In the genomic region with DNA sequence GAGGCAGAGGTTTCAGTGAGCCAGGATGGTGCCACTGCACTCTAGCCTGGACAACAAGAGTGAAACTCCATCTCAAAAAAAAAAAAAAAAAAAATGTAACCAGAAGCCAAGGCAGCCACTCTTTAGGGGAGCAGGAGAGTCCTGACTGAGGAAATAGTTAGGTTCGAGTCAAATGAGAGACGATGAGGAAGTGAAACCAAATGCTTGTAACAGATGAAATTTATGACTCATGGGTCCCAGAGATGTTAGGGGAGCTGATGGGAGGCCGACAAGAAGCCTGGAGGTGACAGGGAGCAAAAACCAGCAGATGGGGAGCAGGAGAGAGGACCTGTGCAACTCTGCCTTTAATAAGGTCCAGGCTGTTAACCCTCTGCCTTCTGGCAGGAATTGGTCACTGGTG, we compare ENCODE assay signal across 13 cellular contexts.
DNase-seq lines count a peak whose midpoint lies in the region; ATAC-seq and TF ChIP-seq lines count a peak whose summit lies in the region.
"Had no signal": no experiment of that assay in that cellular context is flagged by ENCODE, and none has a peak within 500 bp of the region (broad histone marks: within the 10 kb centered on the region; RNA-seq: fewer than 3 reads in every experiment).

No MANE protein-coding gene starts in this region.

- no peak overlapping the region for H3K27ac ChIP-seq in CD4-positive, alpha-beta T cell (ENCODE audit: low read depth, low read length)

- H3K27me3 ChIP-seq in CD4-positive, alpha-beta T cell (ENCODE audit: control insufficient read depth, insufficient read depth, low read length), result no peaks in the 10 kb centered on the region

- peak; percentile 8 for DNase-seq in KBM-7
- no peak for DNase-seq in left colon
- DNase-seq in CD4-positive, alpha-beta T cell, result no peak
- DNase-seq in HCEC 1CT, result no peak
- DNase-seq in NCI-H1048 (lab: John Stamatoyannopoulos, UW), result no peak
- DNase-seq: activated CD4-positive, alpha-beta T cell treated with anti-CD3 and anti-CD28 coated beads, Interleukin-2, amount 10 ng/mL, durations not matched to agents 7 days and 5 days; activated gamma-delta T cell treated with Interleukin-2 at 50 U/mL for 16 hours; NCI-H1105 treated with DMSO at 0.1 percent for 48 hours; NCI-H69; stimulated activated naive CD4-positive, alpha-beta T cell treated with Interleukin-2 at 50 U/mL for 16 hours had no signal

- ATAC-seq in GM18909 (IDR thresholded peaks at IDR 0.05; ENCODE audit: poor library complexity, unreplicated experiment) (peak; percentile 88), HG02759 (IDR thresholded peaks at IDR 0.05; ENCODE audit: unreplicated experiment) (peak; percentile 94), left colon (peak; percentile 45)
- no peak for ATAC-seq in CD4-positive, alpha-beta T cell (ENCODE audit: poor library complexity)
- no peak for ATAC-seq in activated CD4-positive, CD25-positive, alpha-beta regulatory T cell treated with anti-CD3 and anti-CD28 coated beads, Interleukin-2, amount 50 U/mL, for 24 hours

- TF ChIP-seq CTCF in CD4-positive, alpha-beta T cell (IDR thresholded peaks at IDR 0.05), result no peak

- intact Hi-C loops in left colon (cut with DNase I, micrococcal nuclease), result no loop called here
- intact Hi-C loops in CD4-positive, alpha-beta T cell (cut with DNase I, micrococcal nuclease), result no loop called here

- H3K9me3 Mint-ChIP-seq in CD4-positive, alpha-beta T cell, result peaks cover 14% of the 10 kb centered on the region

- in situ Hi-C loops in KBM-7 (cut with MboI; ENCODE audit: low pct_unique_long_range_greater_than_20kb, low sequenced_read_pairs), result no loop called here

- POLR2A ChIA-PET in CD4-positive, alpha-beta T cell (lab: Charles Lee), result no interaction called here

- H3K4me1 Mint-ChIP-seq in CD4-positive, alpha-beta T cell (ENCODE audit: low read depth), result no peaks in the 10 kb centered on the region
- H3K4me1 Mint-ChIP-seq: activated CD4-positive, alpha-beta T cell treated with anti-CD3 and anti-CD28 coated beads, Interleukin-2, amount 10 ng/mL, durations not matched to agents 7 days and 5 days had no signal

- H3K27me3 Mint-ChIP-seq in CD4-positive, alpha-beta T cell, result no peaks in the 10 kb centered on the region
- H3K27me3 Mint-ChIP-seq: activated CD4-positive, alpha-beta T cell treated with anti-CD3 and anti-CD28 coated beads, Interleukin-2, amount 10 ng/mL, durations not matched to agents 7 days and 5 days had no signal

- no peaks in the 10 kb centered on the region for H3K36me3 Mint-ChIP-seq in CD4-positive, alpha-beta T cell (ENCODE audit: low read depth)

- CTCF ChIA-PET in CD4-positive, alpha-beta T cell (lab: Charles Lee), result no interaction called here

- no peak overlapping the region for H3K27ac Mint-ChIP-seq in CD4-positive, alpha-beta T cell
- H3K27ac Mint-ChIP-seq: activated CD4-positive, alpha-beta T cell treated with anti-CD3 and anti-CD28 coated beads, Interleukin-2, amount 10 ng/mL, durations not matched to agents 7 days and 5 days had no signal

- no peak overlapping the region for H3K4me3 Mint-ChIP-seq in CD4-positive, alpha-beta T cell
- H3K4me3 Mint-ChIP-seq: activated CD4-positive, alpha-beta T cell treated with anti-CD3 and anti-CD28 coated beads, Interleukin-2, amount 10 ng/mL, durations not matched to agents 7 days and 5 days had no signal

- H3K9me3 ChIP-seq in CD4-positive, alpha-beta T cell (ENCODE audit: control insufficient read depth, low read length), result peaks cover 4% of the 10 kb centered on the region

Comparison
In these comparisons a context has a peak if more than half of its experiments do, and no peak if none do; other contexts are left out.
1. ATAC-seq: peak in GM18909 (single experiment), HG02759 (single experiment) and left colon (single experiment); none in CD4-positive, alpha-beta T cell (single experiment) and activated CD4-positive, CD25-positive, alpha-beta regulatory T cell treated with anti-CD3 and anti-CD28 coated beads, Interleukin-2, amount 50 U/mL, for 24 hours (0 of 2).